11 cellular contexts compared by ENCODE assay signal in genomic region chr3:98557324-98558010, GRCh38. TPM values are rescaled to one million over a fixed set of nuclear protein-coding genes. Genes with fewer than 3 reads are reported as not detected.
DNase-seq lines count a peak whose midpoint lies in the region; ATAC-seq and TF ChIP-seq lines count a peak whose summit lies in the region.
"Had no signal": no experiment of that assay in that cellular context is flagged by ENCODE, and none has a peak within 500 bp of the region (broad histone marks: within the 10 kb centered on the region; RNA-seq: fewer than 3 reads in every experiment).

No MANE protein-coding gene starts in this region.

- peak; percentile 25 for ATAC-seq in CD4-positive, alpha-beta T cell (ENCODE audit: poor library complexity)
- ATAC-seq in GM21381 (IDR thresholded peaks at IDR 0.05; ENCODE audit: unreplicated experiment) (peak; percentile 18), left lung (no peak), HG03025 (IDR thresholded peaks at IDR 0.05; ENCODE audit: low FRiP score, unreplicated experiment) (no peak)

- CTCF ChIA-PET in CD4-positive, alpha-beta T cell (lab: Charles Lee), result interaction anchor here (1.2 kb wide), 1 partner anchor 15 kb away, joined by 3 read pairs; no protein-coding TSS in a partner anchor

- peaks cover 32% of the 10 kb centered on the region for H3F3A ChIP-seq in SU-DHL-6 (ENCODE audit: insufficient read depth)

- H3K9me3 Mint-ChIP-seq in CD4-positive, alpha-beta T cell, result no peaks in the 10 kb centered on the region
- no peaks in the 10 kb centered on the region for H3K9me3 Mint-ChIP-seq in osteocyte (ENCODE audit: unreplicated experiment)

- POLR2A ChIA-PET in CD4-positive, alpha-beta T cell (lab: Charles Lee), result interaction anchor here (0.7 to 6.3 kb wide), 10 partner anchors 8 to 42 kb away, joined by 3 to 57 read pairs (median 6); partner anchors contain the start of genes CLDND1 and CPOX

- H3K4me1 Mint-ChIP-seq in CD4-positive, alpha-beta T cell (ENCODE audit: low read depth), result peaks cover 77% of the 10 kb centered on the region
- H3K4me1 Mint-ChIP-seq in osteocyte (ENCODE audit: unreplicated experiment), result no peaks in the 10 kb centered on the region

- H3K4me3 ChIP-seq in SU-DHL-6 (ENCODE audit: insufficient read depth, low read length, poor library complexity, severe bottlenecking) (no peak overlapping the region), epithelial cell of esophagus (ENCODE audit: low read length) (no peak overlapping the region), left lung (no peak overlapping the region)
- H3K4me3 ChIP-seq: dorsolateral prefrontal cortex had no signal

- H3K4me1 ChIP-seq in left lung, result peaks cover 0 to 13% of the 10 kb centered on the region in 2 donors

- DNase-seq in CD4-positive, alpha-beta T cell, result peak in 1 of 10 experiments; percentile 6
- peak; percentile 65 for DNase-seq in epithelial cell of esophagus (ENCODE audit: low read depth)
- DNase-seq in mucosa of gallbladder (ENCODE audit: low spot score), result no peak
- DNase-seq in osteocyte (ENCODE audit: extremely low spot score, unreplicated experiment), result no peak
- DNase-seq in left lung, result no peak
- DNase-seq: dorsolateral prefrontal cortex, NCI-H226 had no signal

- peak overlapping the region; percentile 34 for H3K9ac ChIP-seq in SU-DHL-6 (ENCODE audit: low read length)

- no peak for TF ChIP-seq CTCF in CD4-positive, alpha-beta T cell (IDR thresholded peaks at IDR 0.05)
- TF ChIP-seq CTCF in SU-DHL-6 (IDR thresholded peaks at IDR 0.05; ENCODE audit: insufficient read depth, low read length, poor library complexity, severe bottlenecking) (no peak), epithelial cell of esophagus (IDR thresholded peaks at IDR 0.05; ENCODE audit: insufficient read depth, low read depth, low read length, missing control alignments) (no peak), osteocyte (IDR thresholded peaks at IDR 0.05) (no peak), left lung (IDR thresholded peaks at IDR 0.05) (no peak)

- H3K27ac Mint-ChIP-seq in CD4-positive, alpha-beta T cell, result peak overlapping the region; percentile 92
- H3K27ac Mint-ChIP-seq in osteocyte (ENCODE audit: unreplicated experiment), result no peak overlapping the region

- no peaks in the 10 kb centered on the region for H3K9me3 ChIP-seq in CD4-positive, alpha-beta T cell (ENCODE audit: control insufficient read depth, low read length)
- H3K9me3 ChIP-seq in SU-DHL-6 (ENCODE audit: insufficient read depth, low read length) (no peaks in the 10 kb centered on the region), left lung (no peaks in the 10 kb centered on the region)

- no peak overlapping the region for H2AFZ ChIP-seq in SU-DHL-6 (ENCODE audit: low read depth, low read length, severe bottlenecking)

- H3K36me3 ChIP-seq in SU-DHL-6 (ENCODE audit: low read length) (no peaks in the 10 kb centered on the region), left lung (no peaks in the 10 kb centered on the region)

- no peaks in the 10 kb centered on the region for H3K79me2 ChIP-seq in SU-DHL-6 (ENCODE audit: insufficient read depth, low read length)

- H3K9me2 ChIP-seq in SU-DHL-6 (replicated peaks; ENCODE audit: insufficient read depth, low read length), result no peaks in the 10 kb centered on the region

- peak overlapping the region; percentile 74 for H3K4me3 Mint-ChIP-seq in CD4-positive, alpha-beta T cell
- no peak overlapping the region for H3K4me3 Mint-ChIP-seq in osteocyte (ENCODE audit: unreplicated experiment)

- H3K27me3 Mint-ChIP-seq in CD4-positive, alpha-beta T cell, result no peaks in the 10 kb centered on the region
- H3K27me3 Mint-ChIP-seq in osteocyte (ENCODE audit: unreplicated experiment), result peaks cover 85% of the 10 kb centered on the region

- H3K4me2 ChIP-seq in SU-DHL-6 (ENCODE audit: low read depth, low read length, poor library complexity, severe bottlenecking), result peak overlapping the region; percentile 74

- intact Hi-C loops in CD4-positive, alpha-beta T cell (cut with DNase I, micrococcal nuclease), result no loop called here
- intact Hi-C loops in left lung (cut with DNase I), result no loop called here

- peak overlapping the region; percentile 54 for H3K27ac ChIP-seq in CD4-positive, alpha-beta T cell (ENCODE audit: low read depth, low read length)
- peak overlapping the region; percentile 85 for H3K27ac ChIP-seq in SU-DHL-6 (ENCODE audit: low read depth, low read length)
- H3K27ac ChIP-seq in left lung, result no peak overlapping the region

- no peaks in the 10 kb centered on the region for H3K36me3 Mint-ChIP-seq in CD4-positive, alpha-beta T cell (ENCODE audit: low read depth)
- no peaks in the 10 kb centered on the region for H3K36me3 Mint-ChIP-seq in osteocyte (ENCODE audit: unreplicated experiment)

- H3K27me3 ChIP-seq in CD4-positive, alpha-beta T cell (ENCODE audit: control insufficient read depth, insufficient read depth, low read length), result no peaks in the 10 kb centered on the region
- H3K27me3 ChIP-seq in SU-DHL-6 (ENCODE audit: low read length), result no peaks in the 10 kb centered on the region
- H3K27me3 ChIP-seq in left lung, result no peaks in the 10 kb centered on the region
- H3K27me3 ChIP-seq: dorsolateral prefrontal cortex had no signal

- no peaks in the 10 kb centered on the region for H4K20me1 ChIP-seq in SU-DHL-6 (ENCODE audit: low read depth, low read length)

RNA-seq across cellular contexts. Expression of gene GPR15, which starts 25.7 kb away (rescaled TPM):
- total RNA-seq in CD4-positive, alpha-beta T cell, result 1 to 10 TPM; 8.4 to 9.6 TPM
- total RNA-seq in mucosa of gallbladder (0.17 TPM), osteocyte (not detected in 2 replicates), left lung (under 1 TPM in 1 of 2 donors, not detected in 1; 0.58 TPM)
- total RNA-seq: renal cortical epithelial cell had no signal

RNA-seq across cellular contexts. Expression of gene CLDND1, which starts 34.8 kb away (rescaled TPM):
- 100 to 1,000 TPM; 168 to 185 TPM for total RNA-seq in CD4-positive, alpha-beta T cell
- total RNA-seq in mucosa of gallbladder, result 69.4 TPM
- total RNA-seq in osteocyte, result 85.3 and 93.2 TPM in 2 replicates
- total RNA-seq in left lung, result 10 to 100 TPM; 74.8 to 83.7 TPM

RNA-seq across cellular contexts. Expression of gene CPOX, which starts 35.9 kb away (rescaled TPM):
- 10 to 100 TPM in 1 of 2 experiments, 1 to 10 TPM in 1; 7.0 to 10.5 TPM for total RNA-seq in CD4-positive, alpha-beta T cell
- total RNA-seq in mucosa of gallbladder (16.7 TPM), osteocyte (17.4 and 19.3 TPM in 2 replicates), left lung (10 to 100 TPM; 15.0 to 21.3 TPM)

RNA-seq across cellular contexts. Expression of gene OR5K2, which starts 60.0 kb away (rescaled TPM):
- total RNA-seq in CD4-positive, alpha-beta T cell, result not detected
- not detected for total RNA-seq in mucosa of gallbladder
- total RNA-seq in osteocyte, result not detected in 2 replicates
- not detected for total RNA-seq in left lung
- total RNA-seq: dorsolateral prefrontal cortex, renal cortical epithelial cell had no signal

Comparison
In these comparisons a context has a peak if more than half of its experiments do, and no peak if none do; other contexts are left out.
1. ATAC-seq: peak in CD4-positive, alpha-beta T cell (single experiment) and GM21381 (single experiment); none in left lung (single experiment) and HG03025 (single experiment).
2. H3K27ac ChIP-seq: peak in CD4-positive, alpha-beta T cell (single experiment) and SU-DHL-6 (single experiment); none in left lung (0 of 2).